14 cellular contexts compared by ENCODE assay signal in genomic region chr11:20021212-20021611, GRCh38.
"Had no signal": no experiment of that assay in that cellular context is flagged by ENCODE, and none has a peak within 500 bp of the region (broad histone marks: within the 10 kb centered on the region; RNA-seq: fewer than 3 reads in every experiment).

No MANE protein-coding gene starts in this region.

- H3K36me3 ChIP-seq: brain microvascular endothelial cell had no signal

- H3K4me3 ChIP-seq: psoas muscle had no signal

- H3K9me3 ChIP-seq: psoas muscle had no signal

- H3K27ac ChIP-seq: brain microvascular endothelial cell, foreskin keratinocyte, psoas muscle had no signal

- DNase-seq: activated CD4-positive, alpha-beta memory T cell treated with anti-CD3 and anti-CD28 coated beads, Interleukin-2, amount 10 ng/mL, durations not matched to agents 7 days and 5 days; activated gamma-delta T cell; activated naive CD8-positive, alpha-beta T cell treated with anti-CD3 and anti-CD28 coated beads for 36 hours; activated T-cell treated with anti-CD3 and anti-CD28 coated beads, Interleukin-2, amount 50 U/mL, for 48 hours; brain microvascular endothelial cell; foreskin keratinocyte; nephron progenitor cell; psoas muscle; stimulated activated CD4-positive, alpha-beta T cell treated with anti-CD3 and anti-CD28 coated beads, Interleukin-2, amount 100 ng/mL, for 24 hours; stimulated activated naive B cell treated with anti-CD40 and anti-IgM and Interleukin-4, amounts not matched to agents 10 μg/mL and 1 μg/mL and 100 μg/mL, for 72 hours; T-helper 9 cell had no signal

- H3K27me3 ChIP-seq: brain microvascular endothelial cell, foreskin keratinocyte had no signal

- ATAC-seq: foreskin keratinocyte; left lobe of liver; psoas muscle; sciatic nerve; stimulated activated naive B cell treated with anti-CD40 and anti-IgM and Interleukin-4, amounts not matched to agents 10 μg/mL and 1 μg/mL and 100 μg/mL, for 72 hours had no signal

- FAIRE-seq: endometrium had no signal
